In genomic region chr6:110934499-110934898, GRCh38 we compare ENCODE assay signal across 1 cellular context.
TF ChIP-seq lines count a peak whose summit lies in the region.

No MANE protein-coding gene starts in this region.

TF ChIP-seq in K562, 482 proteins besides CTCF, POLR2A, EP300 and RAD21:
- TF ChIP-seq SMAD1 (IDR thresholded peaks at IDR 0.05; ENCODE audit: low read depth, low read length, partially characterized antibody) = no peak
TF ChIP-seq in K562: peak in this region for 0.
